ENCODE assay signal across 24 cellular contexts in the genomic region with DNA sequence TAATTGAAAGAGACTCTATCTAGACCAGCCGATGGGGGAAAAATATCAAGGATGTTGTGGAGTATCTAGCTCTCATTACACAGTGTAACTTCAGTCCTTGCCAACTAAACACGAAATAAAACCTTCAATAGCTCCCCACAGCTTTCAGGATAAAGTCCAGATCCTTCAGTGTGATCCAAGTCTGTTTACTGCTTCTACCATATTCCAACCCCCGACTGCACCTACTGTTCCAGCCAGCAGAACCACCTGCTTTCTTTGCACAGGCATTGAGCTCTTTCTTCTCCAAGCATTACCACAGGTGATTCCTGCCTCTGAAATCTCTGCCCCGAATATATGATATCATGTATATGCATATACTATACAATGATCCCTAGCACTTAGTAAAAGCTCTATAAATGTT.
"Had no signal": no experiment of that assay in that cellular context is flagged by ENCODE, and none has a peak within 500 bp of the region (broad histone marks: within the 10 kb centered on the region; RNA-seq: fewer than 3 reads in every experiment).

No MANE protein-coding gene starts in this region.

- DNase-seq: activated CD4-positive, alpha-beta T cell treated with anti-CD3 and anti-CD28 coated beads for 4 hours; activated CD4-positive, alpha-beta T cell treated with anti-CD3 and anti-CD28 coated beads, Interleukin-2, amount 50 U/mL, for 4 hours; activated effector memory CD4-positive, alpha-beta T cell treated with anti-CD3 and anti-CD28 coated beads, Interleukin-2, amount 50 U/mL, for 16 hours; activated naive CD4-positive, alpha-beta T cell treated with anti-CD3 and anti-CD28 coated beads, Interleukin-2, amount 50 U/mL, for 16 hours; anterior cingulate cortex; cerebellar nuclear complex; dorsolateral prefrontal cortex; effector memory CD8-positive, alpha-beta T cell; head of caudate nucleus; hippocampal formation; immature natural killer cell; midbrain; naive thymus-derived CD4-positive, alpha-beta T cell; nucleus accumbens; pancreas; psoas muscle; spleen; stimulated activated naive CD4-positive, alpha-beta T cell treated with Interleukin-2 at 50 U/mL for 16 hours; T-helper 1 cell; trophoblast cell had no signal

- H3K4me3 Mint-ChIP-seq: effector memory CD8-positive, alpha-beta T cell; immature natural killer cell; memory B cell; T-helper 2 cell treated with Interferon-gamma antibody and Interleukin-4, amounts not matched to agents 5 μg/mL and 100 μg/mL, for 36 hours had no signal

- H3K4me1 Mint-ChIP-seq: immature natural killer cell had no signal

- ATAC-seq: effector memory CD8-positive, alpha-beta T cell; gastroesophageal sphincter; left lobe of liver; naive thymus-derived CD4-positive, alpha-beta T cell; pancreas; psoas muscle had no signal

- H3K36me3 Mint-ChIP-seq: immature natural killer cell; naive thymus-derived CD4-positive, alpha-beta T cell had no signal

- H3K27ac Mint-ChIP-seq: memory B cell; T-helper 2 cell treated with Interferon-gamma antibody and Interleukin-4, amounts not matched to agents 5 μg/mL and 100 μg/mL, for 36 hours had no signal

- H3K27me3 Mint-ChIP-seq: effector memory CD8-positive, alpha-beta T cell; memory B cell; naive thymus-derived CD4-positive, alpha-beta T cell had no signal

- H3K9me3 Mint-ChIP-seq: effector memory CD8-positive, alpha-beta T cell; immature natural killer cell; memory B cell; naive thymus-derived CD4-positive, alpha-beta T cell; T-helper 2 cell treated with Interferon-gamma antibody and Interleukin-4, amounts not matched to agents 5 μg/mL and 100 μg/mL, for 36 hours had no signal
